ENCODE assay signal across 8 cellular contexts in the genomic region with DNA sequence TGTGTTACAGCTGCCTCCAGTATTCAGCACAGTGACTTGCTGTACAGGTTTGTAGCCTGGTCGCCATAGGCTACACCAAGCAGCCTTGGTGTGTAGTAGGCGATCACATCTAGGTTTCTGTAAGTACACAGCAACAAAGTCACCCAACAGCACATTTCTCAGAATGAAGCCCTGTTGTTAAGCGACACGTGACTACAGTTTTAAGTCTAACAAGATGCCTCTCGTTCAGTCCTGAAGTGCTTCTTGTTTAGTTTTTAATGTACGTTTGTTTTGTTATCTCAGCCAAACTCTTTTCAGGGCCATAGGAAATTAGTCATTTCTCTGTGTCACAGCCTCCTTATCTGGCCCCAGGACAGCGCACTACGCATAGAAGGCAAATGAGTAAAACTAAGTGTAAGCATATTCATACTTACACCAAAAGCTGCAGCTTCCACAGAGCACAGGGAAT. TPM values are rescaled to one million over a fixed set of nuclear protein-coding genes. Genes with fewer than 3 reads are reported as not detected.
DNase-seq lines count a peak whose midpoint lies in the region; ATAC-seq and TF ChIP-seq lines count a peak whose summit lies in the region.

No MANE protein-coding gene starts in this region.

- H3K9me3 ChIP-seq in subcutaneous abdominal adipose tissue (ENCODE audit: control insufficient read depth in 5 of 5, low read length in 5 of 5) (no peaks in the 10 kb centered on the region), aorta (ENCODE audit: control insufficient read depth, low read length) (no peaks in the 10 kb centered on the region)

- peaks cover 3 to 30% (median 20%) of the 10 kb centered on the region in 5 donors for H3K4me1 ChIP-seq in subcutaneous abdominal adipose tissue (ENCODE audit: control insufficient read depth in 5 of 5, insufficient read depth in 5 of 5, low read length in 5 of 5)
- no peaks in the 10 kb centered on the region for H3K4me1 ChIP-seq in aorta (ENCODE audit: control insufficient read depth in 1 of 2, insufficient read depth in 2 of 2, low read length in 2 of 2)

- 72 to 74% methylated on average over 8 of the region's 8 CpGs for WGBS in aorta, 2 donors

- H3K9ac ChIP-seq in subcutaneous abdominal adipose tissue (ENCODE audit: low read length in 5 of 5) = no peak overlapping the region

- ATAC-seq in HG02642 (IDR thresholded peaks at IDR 0.05; ENCODE audit: poor library complexity, unreplicated experiment) = peak; percentile 42
- no peak for ATAC-seq in aorta (ENCODE audit: low FRiP score)

- no peak overlapping the region for H3K4me3 ChIP-seq in GM06990 (replicated peaks; ENCODE audit: low read depth, low read length)
- H3K4me3 ChIP-seq in fibroblast of the aortic adventitia (ENCODE audit: low read depth, low read length) = no peak overlapping the region
- H3K4me3 ChIP-seq in subcutaneous abdominal adipose tissue (ENCODE audit: low read depth in 1 of 5, low read length in 5 of 5) = no peak overlapping the region
- H3K4me3 ChIP-seq in aorta (ENCODE audit: low read length in 2 of 2) = no peak overlapping the region

- peak overlapping the region; percentile 10 for H3K27ac ChIP-seq in subcutaneous abdominal adipose tissue (ENCODE audit: low read depth, low read length)
- no peak overlapping the region for H3K27ac ChIP-seq in aorta (ENCODE audit: low read depth in 1 of 2, low read length in 2 of 2)

- DNase-seq in GM06990 (ENCODE audit: extremely low read depth, insufficient read length) (peak; percentile 32), fibroblast of the aortic adventitia (ENCODE audit: low read depth) (peak; percentile 81), NCI-H1930 (lab: John Stamatoyannopoulos, UW) (no peak), aorta (no peak), hippocampal formation (lab: John Stamatoyannopoulos, UW) (no peak)
- DNase-seq in activated CD4-positive, alpha-beta T cell treated with anti-CD3 and anti-CD28 coated beads for 48 hours = peak; percentile 72

- no peaks in the 10 kb centered on the region for H3K27me3 ChIP-seq in GM06990 (replicated peaks; ENCODE audit: control insufficient read depth, insufficient read depth, low read length)
- no peaks in the 10 kb centered on the region for H3K27me3 ChIP-seq in subcutaneous abdominal adipose tissue (ENCODE audit: control insufficient read depth in 5 of 5, insufficient read depth in 4 of 5, low read length in 5 of 5)
- no peaks in the 10 kb centered on the region for H3K27me3 ChIP-seq in aorta (ENCODE audit: control insufficient read depth in 1 of 2, insufficient read depth in 2 of 2, low read length in 1 of 2)

- intact Hi-C loops in aorta (cut with DNase I) = no loop called here

- TF ChIP-seq CTCF in GM06990 (IDR thresholded peaks at IDR 0.05; ENCODE audit: insufficient read depth, low read length, poor library complexity, severe bottlenecking) = no peak
- TF ChIP-seq CTCF in fibroblast of the aortic adventitia (IDR thresholded peaks at IDR 0.05; ENCODE audit: insufficient read depth, low read length) = no peak

- H3K36me3 ChIP-seq in GM06990 (ENCODE audit: control insufficient read depth, insufficient read depth, low read length) (no peaks in the 10 kb centered on the region), subcutaneous abdominal adipose tissue (ENCODE audit: control insufficient read depth in 5 of 5, insufficient read depth in 5 of 5, low read length in 5 of 5) (peaks cover 0 to 44% (median 19%) of the 10 kb centered on the region in 5 donors), aorta (ENCODE audit: control insufficient read depth in 1 of 2, insufficient read depth in 2 of 2, low read length in 1 of 2) (peaks cover 0 to 1% of the 10 kb centered on the region in 2 donors)

RNA-seq across cellular contexts. Expression of gene GPR183, which starts 50.0 kb away (rescaled TPM):
- total RNA-seq in fibroblast of the aortic adventitia (ENCODE audit: low replicate concordance) (not detected in 2 replicates), aorta (10 to 100 TPM; 18.7 to 25.3 TPM)
- polyA plus RNA-seq in aorta = 1 to 10 TPM; 1.7 to 9.1 TPM

Comparison
In these comparisons a context has a peak if more than half of its experiments do, and no peak if none do; other contexts are left out.
1. DNase-seq: peak in GM06990 (single experiment), activated CD4-positive, alpha-beta T cell treated with anti-CD3 and anti-CD28 coated beads for 48 hours (single experiment) and fibroblast of the aortic adventitia (single experiment); none in NCI-H1930 (0 of 2), aorta (0 of 2) and hippocampal formation (0 of 2).
2. RNA of gene GPR183, which starts 50.0 kb away (total RNA-seq): 18.7 to 25.3 TPM in aorta; not detected in fibroblast of the aortic adventitia; every median in the first group is over 10 times any median in the second.